1 cellular context compared by ENCODE assay signal in genomic region chr5:1202026-1202797, GRCh38.
TF ChIP-seq lines count a peak whose summit lies in the region.

No MANE protein-coding gene starts in this region.

TF ChIP-seq in H1, 55 proteins besides CTCF, POLR2A, EP300 and RAD21:
- TF ChIP-seq GABPA (IDR thresholded peaks at IDR 0.05; ENCODE audit: borderline replicate concordance, insufficient read depth, low read length) (0 out of 2 replicates have a peak, but pooled peaks have one; percentile 13), HDAC6 (IDR thresholded peaks at IDR 0.05; ENCODE audit: low read depth, low read length) (no peak)
